In the genomic region with DNA sequence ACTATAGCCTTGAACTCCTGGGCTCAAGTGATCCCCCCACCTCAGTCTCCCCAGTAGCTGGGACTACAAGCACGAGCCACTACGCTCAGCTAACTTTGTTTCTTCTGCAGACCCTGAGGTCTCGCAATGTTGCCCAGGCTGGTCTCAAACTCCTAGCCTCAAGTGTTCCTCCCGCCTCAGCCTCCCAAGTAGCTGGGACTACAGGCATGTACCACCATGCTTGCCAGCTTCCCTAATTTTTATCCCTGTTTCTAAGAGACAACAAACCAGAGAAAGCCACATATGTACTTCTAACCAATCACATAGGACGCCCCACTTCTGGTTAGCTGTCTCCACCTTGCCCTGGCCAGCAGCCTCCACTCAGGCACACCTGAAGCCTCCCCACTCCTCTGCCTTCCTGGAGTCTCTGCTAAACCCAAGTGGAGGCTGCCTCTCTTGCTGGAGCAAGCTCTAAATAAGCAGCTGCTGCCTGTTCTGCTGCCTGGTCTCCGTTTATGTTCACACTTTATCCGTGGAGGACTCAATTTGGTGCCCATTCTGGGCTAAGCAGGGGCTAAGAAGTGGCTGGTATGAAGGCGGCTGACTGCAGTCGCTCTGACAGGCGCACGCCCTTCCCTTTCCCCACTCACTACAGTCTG, we compare ENCODE assay signal across 9 cellular contexts. TPM values are rescaled to one million over a fixed set of nuclear protein-coding genes. Genes with fewer than 3 reads are reported as not detected.
DNase-seq lines count a peak whose midpoint lies in the region; ATAC-seq and TF ChIP-seq lines count a peak whose summit lies in the region.
"Had no signal": no experiment of that assay in that cellular context is flagged by ENCODE, and none has a peak within 500 bp of the region (broad histone marks: within the 10 kb centered on the region; RNA-seq: fewer than 3 reads in every experiment).

No MANE protein-coding gene starts in this region.

- CTCF ChIA-PET in AG04450 (lab: Charles Lee) (interaction anchor here (1.5 to 2.1 kb wide), 3 partner anchors 9 to 124 kb away, joined by 4 to 8 read pairs (median 6); no protein-coding TSS in a partner anchor), T-cell (lab: Charles Lee) (interaction anchor here (0.6 to 1.0 kb wide), 3 partner anchors 8 to 134 kb away, joined by 3 to 5 read pairs (median 3); no protein-coding TSS in a partner anchor)

- POLR2A ChIA-PET in AG04450 (lab: Yijun Ruan, JAX) (interaction anchor here (0.7 to 3.8 kb wide), 6 partner anchors 9 to 73 kb away, joined by 3 to 18 read pairs (median 8); a partner anchor contains a TSS), T-cell (lab: Charles Lee) (no interaction called here)

- H3K9me3 ChIP-seq in AG04450 (ENCODE audit: control insufficient read depth, insufficient read depth, low read length) (no peaks in the 10 kb centered on the region; the same call in 1 of the 2 replicates), endodermal cell (ENCODE audit: control insufficient read depth, low read length) (no peaks in the 10 kb centered on the region)

- peak overlapping the region in 1 of 3 donors; percentile 65 for H3K4me3 Mint-ChIP-seq in T-cell
- H3K4me3 Mint-ChIP-seq in endodermal cell = no peak overlapping the region

- DNase-seq in AG04450 (ENCODE audit: low read depth, low spot score) (no peak), T-cell (no peak), endodermal cell (peak; percentile 41), posterior vena cava (ENCODE audit: low spot score) (peak; percentile 50), NCI-H345 (lab: John Stamatoyannopoulos, UW) (no peak), HuH-7 (ENCODE audit: low spot score) (no peak), T-helper 9 cell (no peak), G401 (ENCODE audit: low spot score) (no peak)
- DNase-seq: DMS153 had no signal

- no peaks in the 10 kb centered on the region for H3K36me3 ChIP-seq in endodermal cell (ENCODE audit: control insufficient read depth, insufficient read depth, low read length)

- WGBS in endodermal cell (ENCODE audit: insufficient coverage in 1 of 2, insufficient read length in 1 of 2), 2 experiments = 94% methylated on average over 7 to 11 of the region's 11 CpGs

- in situ Hi-C loops in G401 (cut with HindIII; ENCODE audit: low sequenced_read_pairs) = no loop called here

- no peak for TF ChIP-seq CTCF in AG04450 (IDR thresholded peaks at IDR 0.05; ENCODE audit: low read depth, low read length)
- no peak for TF ChIP-seq CTCF in endodermal cell (conservative IDR thresholded peaks at IDR 0.05)

- H3K4me3 ChIP-seq in AG04450 (ENCODE audit: low read depth, low read length) (no peak overlapping the region), endodermal cell (ENCODE audit: low read length) (no peak overlapping the region)

- H3K27me3 Mint-ChIP-seq in T-cell (no peaks in the 10 kb centered on the region), endodermal cell (ENCODE audit: insufficient read depth) (no peaks in the 10 kb centered on the region)

- no peaks in the 10 kb centered on the region for H3K4me1 ChIP-seq in endodermal cell (ENCODE audit: control insufficient read depth, insufficient read depth, low read length)

- H3K36me3 Mint-ChIP-seq in T-cell (peaks cover 34% of the 10 kb centered on the region), endodermal cell (ENCODE audit: low read depth) (no peaks in the 10 kb centered on the region)

- H3K9ac ChIP-seq in endodermal cell (ENCODE audit: extremely low read depth, low read length, poor library complexity, severe bottlenecking) = no peak overlapping the region

- H3K27ac Mint-ChIP-seq in T-cell = peak overlapping the region; percentile 73 to 99
- H3K27ac Mint-ChIP-seq in endodermal cell = no peak overlapping the region

- intact Hi-C loops in posterior vena cava (cut with DNase I) = loop anchor here in 1 of 2 donors (5.0 kb wide), 1 partner anchor 73 kb away; no protein-coding TSS in a partner anchor

- ATAC-seq in T-cell (replicated peaks in 1 of 4) = no peak

- peaks cover 51 to 82% (median 79%) of the 10 kb centered on the region in 3 donors for H3K4me1 Mint-ChIP-seq in T-cell
- peaks cover 7% of the 10 kb centered on the region for H3K4me1 Mint-ChIP-seq in endodermal cell

- H3K9me3 Mint-ChIP-seq in T-cell (no peaks in the 10 kb centered on the region), endodermal cell (no peaks in the 10 kb centered on the region)

- H3K27ac ChIP-seq in AG04450 (ENCODE audit: low read depth, low read length) (peak overlapping the region; percentile 96), endodermal cell (ENCODE audit: low read depth, low read length) (peak overlapping the region; percentile 81)

- H3K27me3 ChIP-seq in AG04450 (ENCODE audit: control insufficient read depth, insufficient read depth, low read length) = no peaks in the 10 kb centered on the region
- no peaks in the 10 kb centered on the region for H3K27me3 ChIP-seq in endodermal cell (ENCODE audit: control insufficient read depth, insufficient read depth, low read length, poor library complexity, severe bottlenecking)

RNA-seq across cellular contexts. Expression of a gene that starts 24.7 kb away (rescaled TPM):
- polyA plus RNA-seq in AG04450 (2011; rRNA removed) = 35.4 and 37.2 TPM in 2 replicates
- 37.2 and 44.0 TPM in 2 replicates for polyA minus RNA-seq in AG04450 (2011; rRNA and poly(A)+ RNA removed)
- total RNA-seq in T-cell = 10 to 100 TPM; 53.5 to 83.2 (median 73.9) TPM
- 10 to 100 TPM; 22.3 to 22.4 TPM for total RNA-seq in endodermal cell
- 51.9 TPM for polyA plus RNA-seq in endodermal cell (2013, experiment 1 of 2)
- polyA plus RNA-seq in endodermal cell (2013, experiment 2 of 2) = 43.8 TPM
- 10 to 100 TPM; 45.3 to 52.0 TPM for total RNA-seq in posterior vena cava
- total RNA-seq in G401 (2014; rRNA removed; shearing (Covaris generic)) = 16.1 and 32.5 TPM in 2 replicates

RNA-seq across cellular contexts. Expression of a gene that starts 40.5 kb away (rescaled TPM):
- 2.5 and 2.8 TPM in 2 replicates for polyA plus RNA-seq in AG04450 (2011; rRNA removed)
- polyA minus RNA-seq in AG04450 (2011; rRNA and poly(A)+ RNA removed) = 4.2 and 5.4 TPM in 2 replicates
- total RNA-seq in T-cell (10 to 100 TPM; 13.4 to 25.6 (median 23.5) TPM), endodermal cell (10 to 100 TPM; 11.0 to 12.1 TPM), posterior vena cava (1 to 10 TPM; 4.4 to 4.6 TPM)
- 9.1 TPM for polyA plus RNA-seq in endodermal cell (2013, experiment 1 of 2)
- polyA plus RNA-seq in endodermal cell (2013, experiment 2 of 2) = 6.2 TPM
- 7.4 and 11.5 TPM in 2 replicates for total RNA-seq in G401 (2014; rRNA removed; shearing (Covaris generic))

Comparison
In these comparisons a context has a peak if more than half of its experiments do, and no peak if none do; other contexts are left out.
1. DNase-seq: peak in endodermal cell (single experiment) and posterior vena cava (single experiment); none in AG04450 (single experiment), T-cell (0 of 34), NCI-H345 (single experiment), HuH-7 (single experiment), T-helper 9 cell (single experiment) and G401 (single experiment).